11 cellular contexts compared by ENCODE assay signal in the genomic region with DNA sequence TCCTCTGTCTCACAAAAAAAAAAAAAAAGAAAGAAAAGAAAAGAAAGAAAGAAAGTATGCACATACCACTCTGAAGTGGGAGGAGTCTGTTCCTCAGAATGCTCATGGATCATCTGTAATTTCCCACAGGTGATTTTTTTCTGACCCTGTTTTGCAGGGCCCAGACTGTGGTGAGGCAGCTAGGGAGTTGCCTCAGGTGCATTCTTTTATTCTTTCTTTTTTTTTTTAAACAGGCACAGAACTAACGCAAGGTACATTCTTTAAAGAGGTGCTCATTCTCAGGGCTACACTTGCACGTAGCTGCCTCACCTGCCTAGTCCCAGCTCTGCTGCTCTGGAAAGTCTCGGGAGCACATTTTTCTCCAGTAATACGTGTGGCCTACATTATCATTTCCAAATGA. TPM values are rescaled to one million over a fixed set of nuclear protein-coding genes. Genes with fewer than 3 reads are reported as not detected.
A peak's percentile ranks its signal among the peaks of the same experiment; 100 is the strongest.
DNase-seq lines count a peak whose midpoint lies in the region; ATAC-seq and TF ChIP-seq lines count a peak whose summit lies in the region.
"Not testable (repeated sequence)": the region's sequence is repeated elsewhere in the genome, so short reads cannot be mapped to it uniquely, and the experiment has no call there.
"Had no signal": no experiment of that assay in that cellular context is flagged by ENCODE, and none has a peak within 500 bp of the region (broad histone marks: within the 10 kb centered on the region; RNA-seq: fewer than 3 reads in every experiment).

No MANE protein-coding gene starts in this region.

- H3K27me3 Mint-ChIP-seq in endodermal cell (ENCODE audit: insufficient read depth); type B pancreatic cell: not testable (repeated sequence)

- not testable (repeated sequence) for H3K9me2 ChIP-seq in PC-3 (replicated peaks; ENCODE audit: low read length)

- not testable (repeated sequence) for H3K27ac ChIP-seq in PC-3 (ENCODE audit: low read length); endodermal cell (ENCODE audit: low read depth, low read length); foreskin keratinocyte

- DNase-seq in ELF-1 (ENCODE audit: low read depth, low spot score) (peak; percentile 70), PC-3 (peak; percentile 50), SW480 (ENCODE audit: low spot score) (peak; percentile 63), foreskin keratinocyte (peak; percentile 93 to 97), kidney tubule cell (ENCODE audit: low spot score) (peak; percentile 73), mesenteric fat pad (ENCODE audit: low spot score) (peak; percentile 9)
- DNase-seq in endodermal cell; type B pancreatic cell (ENCODE audit: extremely low spot score, unreplicated experiment): not testable (repeated sequence)

- not testable (repeated sequence) for H3K79me2 ChIP-seq in PC-3 (ENCODE audit: low read length)

- H3K4me3 ChIP-seq in PC-3 (ENCODE audit: low read length); endodermal cell (ENCODE audit: low read length): not testable (repeated sequence)

- not testable (repeated sequence) for H3K4me1 Mint-ChIP-seq in endodermal cell; type B pancreatic cell (ENCODE audit: unreplicated experiment)

- not testable (repeated sequence) for H3K27me3 ChIP-seq in PC-3 (ENCODE audit: low read length); endodermal cell (ENCODE audit: control insufficient read depth, insufficient read depth, low read length, poor library complexity, severe bottlenecking); foreskin keratinocyte

- not testable (repeated sequence) for TF ChIP-seq CTCF in PC-3 (conservative IDR thresholded peaks at IDR 0.05; ENCODE audit: low read depth, low read length); endodermal cell (conservative IDR thresholded peaks at IDR 0.05); foreskin keratinocyte (conservative IDR thresholded peaks at IDR 0.05); type B pancreatic cell (conservative IDR thresholded peaks at IDR 0.05)

- H3K4me1 ChIP-seq in PC-3 (ENCODE audit: insufficient read depth, low read length); endodermal cell (ENCODE audit: control insufficient read depth, insufficient read depth, low read length); foreskin keratinocyte: not testable (repeated sequence)

- no CpG with 5 or more reads among the region's 4 CpGs for WGBS in endodermal cell (ENCODE audit: insufficient coverage in 1 of 2, insufficient read length in 1 of 2), 2 experiments

- not testable (repeated sequence) for H3F3A ChIP-seq in PC-3 (ENCODE audit: low read length, unreplicated experiment)

- not testable (repeated sequence) for H3K9me3 ChIP-seq in PC-3 (ENCODE audit: low read length); endodermal cell (ENCODE audit: control insufficient read depth, low read length)

- not testable (repeated sequence) for H3K4me3 Mint-ChIP-seq in endodermal cell
- H3K4me3 Mint-ChIP-seq in type B pancreatic cell, result peak overlapping the region; percentile 28

- H2AFZ ChIP-seq in PC-3 (ENCODE audit: low read length), result not testable (repeated sequence)

- intact Hi-C loops in PC-3 (cut with micrococcal nuclease), result not testable (repeated sequence)

- peak overlapping the region; percentile 19 for H3K27ac Mint-ChIP-seq in endodermal cell
- H3K27ac Mint-ChIP-seq in type B pancreatic cell, result peak overlapping the region; percentile 98

- not testable (repeated sequence) for H3K9ac ChIP-seq in PC-3 (ENCODE audit: low read length); endodermal cell (ENCODE audit: extremely low read depth, low read length, poor library complexity, severe bottlenecking)

- POLR2A ChIA-PET in PC-3 (lab: Charles Lee; ENCODE audit: unreplicated experiment), result not testable (repeated sequence)

- not testable (repeated sequence) for H3K36me3 Mint-ChIP-seq in endodermal cell (ENCODE audit: low read depth); type B pancreatic cell

- H3K9me3 Mint-ChIP-seq in endodermal cell, type B pancreatic cell: not testable (repeated sequence)

- CTCF ChIA-PET in PC-3 (lab: Charles Lee), result not testable (repeated sequence)

- BruUV-seq in PC-3 (replicated peaks; lab: Mats Ljungman, UMichigan), result not testable (repeated sequence)

- H3K36me3 ChIP-seq in PC-3 (ENCODE audit: low read depth, low read length); endodermal cell (ENCODE audit: control insufficient read depth, insufficient read depth, low read length): not testable (repeated sequence)

- ATAC-seq in PC-3, result not testable (repeated sequence)
- peak; percentile 98 for ATAC-seq in foreskin keratinocyte

- H4K20me1 ChIP-seq in PC-3 (ENCODE audit: low read length), result not testable (repeated sequence)

- H3K4me2 ChIP-seq in PC-3 (ENCODE audit: low read length), result not testable (repeated sequence)

RNA-seq across cellular contexts. Expression of a gene that starts 36.6 kb away (rescaled TPM):
- not detected in 2 replicates for total RNA-seq in PC-3 (2014; rRNA removed)
- total RNA-seq in endodermal cell, result 10 to 100 TPM in 1 of 2 donors, 1 to 10 TPM in 1; 6.1 to 79.5 TPM
- 12.9 TPM for polyA plus RNA-seq in endodermal cell (2013, experiment 1 of 2)
- polyA plus RNA-seq in endodermal cell (2013, experiment 2 of 2), result 3.3 TPM
- 0.18 TPM in 1 of 2 replicates, not detected in the other for total RNA-seq in foreskin keratinocyte
- not detected in 2 replicates for polyA plus RNA-seq in foreskin keratinocyte
- 0.35 TPM for total RNA-seq in mesenteric fat pad
- total RNA-seq in type B pancreatic cell (ENCODE audit: low replicate concordance), result not detected in 2 replicates
- total RNA-seq: CD8-positive, alpha-beta memory T cell; H4; HFFc6 had no signal
- polyA plus RNA-seq: CD8-positive, alpha-beta memory T cell had no signal

RNA-seq across cellular contexts. Expression of a gene that starts 47.0 kb away (rescaled TPM):
- total RNA-seq in PC-3 (2014; rRNA removed) (not detected in 2 replicates), endodermal cell (10 to 100 TPM; 35.9 to 70.9 TPM), foreskin keratinocyte (0.28 and 0.31 TPM in 2 replicates), mesenteric fat pad (5.4 TPM), type B pancreatic cell (ENCODE audit: low replicate concordance) (7.0 and 50.0 TPM in 2 replicates)
- polyA plus RNA-seq in endodermal cell (2013, experiment 1 of 2), result 0.50 TPM
- 0.54 TPM for polyA plus RNA-seq in endodermal cell (2013, experiment 2 of 2)
- polyA plus RNA-seq in foreskin keratinocyte, result 0.03 and 0.08 TPM in 2 replicates
- polyA plus RNA-seq: CD8-positive, alpha-beta memory T cell had no signal
